1 cellular context compared by ENCODE assay signal in genomic region chr1:6006882-6007281, GRCh38.
TF ChIP-seq lines count a peak whose summit lies in the region.

No MANE protein-coding gene starts in this region.

TF ChIP-seq in K562, 482 proteins besides CTCF, POLR2A, EP300 and RAD21 (continued from another document):
- TF ChIP-seq ATF6 (CRISPR knock-in tag; IDR thresholded peaks at IDR 0.05) (no peak), HDAC8 (tag; IDR thresholded peaks at IDR 0.05) (0 out of 2 replicates have a peak, but pooled peaks have one; percentile 18), NELFE (IDR thresholded peaks at IDR 0.05; ENCODE audit: insufficient read depth, insufficient read length) (no peak), TEAD1 (CRISPR knock-in tag; IDR thresholded peaks at IDR 0.05) (no peak), ZNF133 (CRISPR knock-in tag; IDR thresholded peaks at IDR 0.05) (no peak), POLR2G (IDR thresholded peaks at IDR 0.05; ENCODE audit: low read depth, low read length) (no peak), SMARCA5 (IDR thresholded peaks at IDR 0.05) (peak; percentile 42; the same call in 1 of the 2 replicates)
- TF ChIP-seq, protein P1, sequence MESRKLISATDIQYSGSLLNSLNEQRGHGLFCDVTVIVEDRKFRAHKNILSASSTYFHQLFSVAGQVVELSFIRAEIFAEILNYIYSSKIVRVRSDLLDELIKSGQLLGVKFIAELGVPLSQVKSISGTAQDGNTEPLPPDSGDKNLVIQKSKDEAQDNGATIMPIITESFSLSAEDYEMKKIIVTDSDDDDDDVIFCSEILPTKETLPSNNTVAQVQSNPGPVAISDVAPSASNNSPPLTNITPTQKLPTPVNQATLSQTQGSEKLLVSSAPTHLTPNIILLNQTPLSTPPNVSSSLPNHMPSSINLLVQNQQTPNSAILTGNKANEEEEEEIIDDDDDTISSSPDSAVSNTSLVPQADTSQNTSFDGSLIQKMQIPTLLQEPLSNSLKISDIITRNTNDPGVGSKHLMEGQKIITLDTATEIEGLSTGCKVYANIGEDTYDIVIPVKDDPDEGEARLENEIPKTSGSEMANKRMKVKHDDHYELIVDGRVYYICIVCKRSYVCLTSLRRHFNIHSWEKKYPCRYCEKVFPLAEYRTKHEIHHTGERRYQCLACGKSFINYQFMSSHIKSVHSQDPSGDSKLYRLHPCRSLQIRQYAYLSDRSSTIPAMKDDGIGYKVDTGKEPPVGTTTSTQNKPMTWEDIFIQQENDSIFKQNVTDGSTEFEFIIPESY (CRISPR knock-in tag; IDR thresholded peaks at IDR 0.05), result peak; percentile 43; the same call in 1 of the 2 replicates
